1 cellular context compared by ENCODE assay signal in the genomic region with DNA sequence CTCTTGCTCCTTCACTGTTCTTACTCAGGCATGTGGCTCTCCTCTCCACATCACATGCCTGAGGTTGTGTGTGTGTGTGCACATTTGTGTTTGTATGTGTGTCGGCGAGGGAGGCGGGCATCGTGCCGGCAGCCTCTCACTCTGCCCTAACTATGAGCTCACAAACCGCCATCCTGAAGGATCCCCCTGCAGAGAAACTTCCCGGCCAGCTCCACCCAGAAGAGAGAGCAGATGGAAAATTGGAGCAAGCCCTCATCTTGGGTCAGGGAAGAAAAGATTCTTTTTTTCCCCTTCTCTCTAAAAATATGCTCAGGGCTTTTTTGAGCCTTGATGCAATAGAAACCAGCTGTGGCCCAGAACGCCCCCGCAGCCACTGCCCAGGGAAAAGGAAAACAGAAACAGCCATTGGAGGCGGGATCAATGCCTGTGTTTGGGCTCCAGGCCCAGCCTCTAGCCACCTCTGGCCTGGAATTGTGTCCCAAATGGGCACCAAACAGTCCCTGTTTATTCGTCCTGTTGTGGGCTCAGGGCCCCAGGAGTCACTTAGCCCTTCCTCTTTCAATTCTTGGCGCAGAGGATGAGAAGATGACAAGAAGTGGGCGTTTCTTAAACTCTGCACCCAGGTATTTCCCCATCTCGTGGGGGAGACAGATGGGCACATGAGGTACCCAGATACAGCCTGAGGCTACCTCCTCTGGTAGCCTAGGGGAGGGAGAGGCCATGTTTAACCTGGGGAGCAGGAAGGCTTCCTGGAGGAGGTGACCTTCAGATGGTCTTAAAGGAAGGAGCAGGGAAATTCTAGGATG.
TF ChIP-seq lines count a peak whose summit lies in the region.

No MANE protein-coding gene starts in this region.

TF ChIP-seq in K562, 482 proteins besides CTCF, POLR2A, EP300 and RAD21 (continued from another document):
- TF ChIP-seq EGR1 (conservative IDR thresholded peaks at IDR 0.05) (peak; percentile 66), BRF1 (IDR thresholded peaks at IDR 0.05; ENCODE audit: borderline replicate concordance, extremely low read depth, insufficient read length) (no peak)
TF ChIP-seq in K562: peak in this region for 2.
